24 cellular contexts compared by ENCODE assay signal in the genomic region with DNA sequence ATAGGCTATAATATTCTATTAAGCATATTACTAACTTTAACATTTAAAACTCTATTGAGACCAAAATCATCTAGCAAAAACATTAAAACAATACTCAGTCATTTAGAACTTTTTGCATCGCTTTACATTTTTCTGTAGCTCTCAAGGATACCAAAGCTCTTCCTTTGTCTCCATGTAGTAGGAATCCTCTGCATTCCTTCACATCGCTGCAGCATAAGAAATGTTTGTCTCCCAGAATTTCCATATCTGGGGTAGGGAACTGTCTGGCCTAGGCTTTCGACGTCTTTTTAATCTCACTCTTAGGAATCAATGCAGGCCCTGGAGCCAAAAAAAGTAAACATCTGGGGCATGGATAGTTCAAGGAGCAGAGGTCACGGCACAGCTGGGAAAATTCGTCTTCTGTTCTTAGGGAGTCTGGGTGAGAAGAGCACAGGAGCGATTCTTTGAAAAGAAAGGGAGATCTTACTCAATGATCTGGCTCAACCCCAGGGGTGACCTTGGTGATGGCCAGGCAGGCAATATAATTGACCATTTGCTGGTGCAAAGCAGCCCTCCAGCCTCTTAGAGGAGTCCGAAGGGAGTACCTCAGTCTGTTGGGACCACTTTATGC. TPM values are rescaled to one million over a fixed set of nuclear protein-coding genes. Genes with fewer than 3 reads are reported as not detected.
A peak's percentile ranks its signal among the peaks of the same experiment; 100 is the strongest.
DNase-seq lines count a peak whose midpoint lies in the region; ATAC-seq, FAIRE-seq and TF ChIP-seq lines count a peak whose summit lies in the region.
"Had no signal": no experiment of that assay in that cellular context is flagged by ENCODE, and none has a peak within 500 bp of the region (broad histone marks: within the 10 kb centered on the region; RNA-seq: fewer than 3 reads in every experiment).

No MANE protein-coding gene starts in this region.

- H2AFZ ChIP-seq in H1 (ENCODE audit: low read length): peak overlapping the region; percentile 18; the same call in 1 of the 2 replicates
- H2AFZ ChIP-seq in HepG2 (ENCODE audit: low read length): no peak overlapping the region

- H3K4me3 Mint-ChIP-seq in nephron progenitor cell: no peak overlapping the region
- H3K4me3 Mint-ChIP-seq: CD8-positive, alpha-beta memory T cell had no signal

- FAIRE-seq in H1 (lab: Jason Lieb, UNC): peak; percentile 13
- FAIRE-seq in HepG2 (lab: Jason Lieb, UNC): peak; percentile 8
- FAIRE-seq: G401.6, GM12892, GM18507 had no signal

- H3K4me1 ChIP-seq in HUES64 (ENCODE audit: insufficient read depth, low read length) (peaks cover 11% of the 10 kb centered on the region), H1 (replicated peaks in 1 of 4; ENCODE audit: control insufficient read depth in 3 of 4, insufficient read depth in 4 of 4, low read length in 3 of 4) (peaks cover 0 to 9% (median 0%) of the 10 kb centered on the region in 4 experiments; a peak in 1 of 7 replicates), HepG2 (ENCODE audit: insufficient read depth, low read length) (peaks cover 7% of the 10 kb centered on the region), ovary (ENCODE audit: insufficient read depth) (no peaks in the 10 kb centered on the region)

- 0 out of 2 replicates have a peak overlapping the region, but pooled peaks have one; percentile 37 for H2BK20ac ChIP-seq in H1 (ENCODE audit: low read length)

- H3K14ac ChIP-seq in H1 (ENCODE audit: insufficient read length): no peak overlapping the region

- no peaks in the 10 kb centered on the region for H3K79me1 ChIP-seq in H1 (ENCODE audit: low read depth, low read length)

- H3K79me2 ChIP-seq in H1 (ENCODE audit: control insufficient read depth in 1 of 2, insufficient read depth in 2 of 2, low read length in 2 of 2) (no peaks in the 10 kb centered on the region), HepG2 (ENCODE audit: insufficient read depth, low read length) (no peaks in the 10 kb centered on the region)

- no TSS peak for BruUV-seq in HepG2 (replicated peaks; lab: Mats Ljungman, UMichigan)

- H3K4me3 ChIP-seq in HUES64 (ENCODE audit: low read length) (no peak overlapping the region), H1 (ENCODE audit: extremely low read depth in 1 of 4, insufficient read depth in 2 of 4, low read depth in 3 of 4, low read length in 4 of 4) (no peak overlapping the region), HepG2 (replicated peaks in 1 of 3; ENCODE audit: insufficient read depth in 1 of 3, low read depth in 2 of 3, low read length in 3 of 3) (no peak overlapping the region), ovary (no peak overlapping the region)

- H2BK15ac ChIP-seq in H1 (ENCODE audit: low read length): no peak overlapping the region

- no peaks in the 10 kb centered on the region for H3K36me3 Mint-ChIP-seq in nephron progenitor cell (ENCODE audit: low read depth)
- H3K36me3 Mint-ChIP-seq: CD8-positive, alpha-beta memory T cell had no signal

- TF ChIP-seq EP300 in H1 (IDR thresholded peaks at IDR 0.05; ENCODE audit: borderline replicate concordance in 1 of 2, low read depth in 2 of 2, low read length in 2 of 2) (no peak), HepG2 (IDR thresholded peaks at IDR 0.05; ENCODE audit: low read depth in 2 of 2, low read length in 2 of 2) (no peak), HepG2 (CRISPR knock-in tag; IDR thresholded peaks at IDR 0.05; ENCODE audit: borderline replicate concordance) (no peak), ovary (IDR thresholded peaks at IDR 0.05) (no peak)

- WGBS in HUES64: 74% methylated on average over 8 of the region's 8 CpGs
- 60% methylated on average over 8 of the region's 8 CpGs; no CpG with 5 or more reads in 1 of the 2 experiments for WGBS in H1 (ENCODE audit: extremely low coverage in 1 of 2, insufficient coverage in 1 of 2, insufficient read length in 1 of 2, insufficient replicate concordance in 2 of 2, low coverage in 1 of 2, low lambda C conversion rate in 2 of 2, missing lambda C conversion rate in 1 of 2), 2 experiments
- WGBS in HepG2 (ENCODE audit: low lambda C conversion rate): 25% methylated on average over 8 of the region's 8 CpGs
- WGBS in ovary, 3 donors: 10 to 17% (median 13%) methylated on average over 8 of the region's 8 CpGs

- peaks cover 9% of the 10 kb centered on the region for H3K9me3 Mint-ChIP-seq in nephron progenitor cell

- H3K23ac ChIP-seq in H1 (ENCODE audit: insufficient read length): no peak overlapping the region

- POLR2A ChIA-PET in H1 (lab: Charles Lee; ENCODE audit: partially characterized antibody) (no interaction called here), HepG2 (lab: Yijun Ruan, JAX) (no interaction called here)

- H3K9ac ChIP-seq in HUES64 (ENCODE audit: low read depth, low read length) (no peak overlapping the region), H1 (replicated peaks in 1 of 4; ENCODE audit: extremely low read depth in 1 of 4, low read depth in 3 of 4, low read length in 3 of 4) (no peak overlapping the region), HepG2 (ENCODE audit: insufficient read depth, low read depth, low read length) (no peak overlapping the region)
- H3K9ac ChIP-seq: KMS-11 had no signal

- H3K56ac ChIP-seq in H1 (replicated peaks; ENCODE audit: insufficient read length, low read depth, low read length): no peak overlapping the region

- no peak for TF ChIP-seq RAD21 in H1 (IDR thresholded peaks at IDR 0.05 in 1 of 2, conservative IDR thresholded peaks at IDR 0.05 in 1 of 2; ENCODE audit: low read depth in 2 of 2, low read length in 2 of 2)
- TF ChIP-seq RAD21 in HepG2 (CRISPR knock-in tag; IDR thresholded peaks at IDR 0.05): no peak

- H4K20me1 ChIP-seq in H1 (replicated peaks in 1 of 2; ENCODE audit: control insufficient read depth in 1 of 2, insufficient read depth in 2 of 2, low read length in 2 of 2) (no peaks in the 10 kb centered on the region), HepG2 (ENCODE audit: insufficient read depth, low read length) (no peaks in the 10 kb centered on the region)

- no peak overlapping the region for H2AK5ac ChIP-seq in H1 (ENCODE audit: low read depth, low read length)

- intact Hi-C loops in HepG2 (cut with micrococcal nuclease; ENCODE audit: unreplicated experiment) (no loop called here), ovary (cut with DNase I) (no loop called here)

- H3K27me3 ChIP-seq in HUES64 (ENCODE audit: insufficient read depth, low read length) (no peaks in the 10 kb centered on the region), H1 (replicated peaks in 1 of 4; ENCODE audit: control insufficient read depth in 3 of 4, extremely low read depth in 1 of 4, insufficient read depth in 3 of 4, low read length in 3 of 4) (no peaks in the 10 kb centered on the region), HepG2 (ENCODE audit: control insufficient read depth in 1 of 2, insufficient read depth in 2 of 2, low read length in 2 of 2) (no peaks in the 10 kb centered on the region), ovary (no peaks in the 10 kb centered on the region)

- no peaks in the 10 kb centered on the region for H3K27me3 Mint-ChIP-seq in nephron progenitor cell (ENCODE audit: low read depth, poor library complexity)

- H3K27ac ChIP-seq in HUES64 (ENCODE audit: low read depth, low read length): 0 out of 2 replicates have a peak overlapping the region, but pooled peaks have one; percentile 9
- no peak overlapping the region for H3K27ac ChIP-seq in H1 (ENCODE audit: low read depth, low read length)
- H3K27ac ChIP-seq in HepG2 (ENCODE audit: extremely low read length, insufficient read depth, low read length): no peak overlapping the region
- no peak overlapping the region for H3K27ac ChIP-seq in ovary
- H3K27ac ChIP-seq: KMS-11 had no signal

- H3K9me3 ChIP-seq in HUES64 (ENCODE audit: insufficient read depth, low read depth, low read length) (no peaks in the 10 kb centered on the region), H1 (ENCODE audit: insufficient read depth in 2 of 2, low read depth in 1 of 2, low read length in 1 of 2) (peaks cover 0 to 6% of the 10 kb centered on the region in 2 experiments; a peak in 1 of 4 replicates), HepG2 (ENCODE audit: low read length) (peaks cover 14% of the 10 kb centered on the region; the same call in 1 of the 2 replicates), ovary (no peaks in the 10 kb centered on the region)

- no peak overlapping the region; the same call in 1 of the 2 replicates for H3K18ac ChIP-seq in H1 (ENCODE audit: extremely low read depth, low read length)

- no peak overlapping the region for H4K91ac ChIP-seq in H1 (replicated peaks; ENCODE audit: insufficient read length, low read length)

- ATAC-seq in HepG2 (peak; percentile 56), GM18511 (IDR thresholded peaks at IDR 0.05; ENCODE audit: unreplicated experiment) (no peak), HG02759 (IDR thresholded peaks at IDR 0.05; ENCODE audit: unreplicated experiment) (no peak)
- ATAC-seq: Panc1 had no signal

- no peak overlapping the region for H2BK120ac ChIP-seq in H1 (replicated peaks; ENCODE audit: low read depth, low read length)

- H3K4me2 ChIP-seq in H1 (ENCODE audit: insufficient read depth in 1 of 2, low read depth in 2 of 2, low read length in 2 of 2) (no peak overlapping the region), HepG2 (ENCODE audit: low read depth, low read length) (no peak overlapping the region)
- H3K4me2 ChIP-seq: KMS-11 had no signal

- TF ChIP-seq CTCF in H1 (IDR thresholded peaks at IDR 0.05; ENCODE audit: control extremely low read depth in 1 of 3, insufficient read depth in 1 of 3, low read depth in 1 of 3, low read length in 3 of 3) (no peak), HepG2 (CRISPR knock-in tag; IDR thresholded peaks at IDR 0.05) (no peak), ovary (IDR thresholded peaks at IDR 0.05) (no peak), nephron progenitor cell (IDR thresholded peaks at IDR 0.05) (no peak)

- no peak overlapping the region for H2BK5ac ChIP-seq in H1 (ENCODE audit: low read depth, low read length)

- no peak overlapping the region for H4K8ac ChIP-seq in H1 (ENCODE audit: extremely low read depth, insufficient read depth, low read length)

- no peaks in the 10 kb centered on the region for H3K23me2 ChIP-seq in H1 (ENCODE audit: low read depth, low read length)

- H3K36me3 ChIP-seq in HUES64 (ENCODE audit: insufficient read depth, low read length): no peaks in the 10 kb centered on the region
- no peaks in the 10 kb centered on the region for H3K36me3 ChIP-seq in H1 (ENCODE audit: control insufficient read depth in 2 of 4, insufficient read depth in 4 of 4, low read length in 3 of 4)
- H3K36me3 ChIP-seq in HepG2 (replicated peaks in 1 of 2; ENCODE audit: control insufficient read depth in 1 of 2, insufficient read depth in 2 of 2, low read length in 2 of 2): no peaks in the 10 kb centered on the region
- no peaks in the 10 kb centered on the region for H3K36me3 ChIP-seq in ovary

- in situ Hi-C loops in HepG2 (cut with HindIII; ENCODE audit: extremely low pct_ligation_motif_present, low pct_unique_long_range_greater_than_20kb): no loop called here

- H3K4ac ChIP-seq in H1 (replicated peaks; ENCODE audit: insufficient read length, low read depth, low read length): no peak overlapping the region

- DNase-seq in H1 (ENCODE audit: low read depth in 1 of 2, low spot score in 2 of 2): no peak
- DNase-seq in HepG2 (ENCODE audit: low spot score): no peak
- peak; percentile 29 to 76 (median 40) for DNase-seq in ovary
- DNase-seq in dedifferentiated amniotic fluid mesenchymal stem cell (ENCODE audit: extremely low spot score): no peak
- DNase-seq in nephron progenitor cell: no peak
- DNase-seq: AML-193; C1 segment of cervical spinal cord; Calu3; CD8-positive, alpha-beta memory T cell; NCI-H1092 treated with DMSO at 0.1 percent for 48 hours; NCI-H1436 treated with DMSO at 0.1 percent for 48 hours; NCI-H2081; NCI-H2171; NCI-H524 treated with DMSO at 0.1 percent for 48 hours; NCI-H82; SIG-M5 had no signal

- CTCF ChIA-PET in H1 (lab: Charles Lee; ENCODE audit: partially characterized antibody): interaction anchor here (1.0 to 1.6 kb wide), 2 partner anchors 11 to 46 kb away, joined by 3 read pairs; no protein-coding TSS in a partner anchor
- CTCF ChIA-PET in HepG2 (lab: Yijun Ruan, JAX; ENCODE audit: low intra/inter-chr PET ratio, low total read pairs): no interaction called here

- H4K5ac ChIP-seq in H1 (ENCODE audit: insufficient read length, low read depth, low read length): no peak overlapping the region

- TF ChIP-seq POLR2A in H1 (IDR thresholded peaks at IDR 0.05; ENCODE audit: control extremely low read depth in 1 of 2, low read depth in 2 of 2, low read length in 2 of 2) (no peak), HepG2 (IDR thresholded peaks at IDR 0.05; ENCODE audit: insufficient read depth in 1 of 2, low read depth in 2 of 2, low read length in 2 of 2) (no peak), ovary (IDR thresholded peaks at IDR 0.05) (no peak)

- H2BK12ac ChIP-seq in H1 (ENCODE audit: low read depth, low read length): no peak overlapping the region

- H3K4me1 Mint-ChIP-seq in nephron progenitor cell: peaks cover 6% of the 10 kb centered on the region
- H3K4me1 Mint-ChIP-seq: CD8-positive, alpha-beta memory T cell had no signal

- H3K27ac Mint-ChIP-seq in nephron progenitor cell: no peak overlapping the region
- H3K27ac Mint-ChIP-seq: CD8-positive, alpha-beta memory T cell had no signal

RNA-seq across cellular contexts. Expression of gene RAI14, which starts 23.2 kb away (rescaled TPM):
- 61.6 TPM for polyA plus RNA-seq in HUES64 (2013, experiment 1 of 2)
- polyA plus RNA-seq in HUES64 (2013, experiment 2 of 2): 57.2 TPM
- total RNA-seq in H1 (2021; fragmentation: NEBNext Ultra II Directional; extraction: Animal tissue kit (Norgen Biotek cat#: 25700)): 210 and 216 TPM in 2 replicates
- polyA plus RNA-seq in H1 (2011; rRNA removed) (48.4 and 54.7 TPM in 2 replicates), HepG2 (2011; rRNA removed) (12.3 and 12.6 TPM in 2 replicates), ovary (10 to 100 TPM in 1 of 2 donors, 1 to 10 TPM in 1; 8.2 to 24.6 TPM)
- polyA plus RNA-seq in H1 (2011; cell fraction: cytosol; rRNA removed): 85.7 TPM
- 309 TPM for polyA plus RNA-seq in H1 (2011; cell fraction: nucleus; rRNA removed)
- 92.2 to 129 TPM (median 115 TPM) in 4 replicates for polyA plus RNA-seq in H1 (2012, experiment 1 of 2)
- polyA plus RNA-seq in H1 (2012, experiment 2 of 2): 5.2 TPM
- polyA plus RNA-seq in H1 (2013, experiment 1 of 2): 122 TPM
- 118 TPM for polyA plus RNA-seq in H1 (2013, experiment 2 of 2)
- polyA minus RNA-seq in H1 (2011; rRNA and poly(A)+ RNA removed): 477 and 553 TPM in 2 replicates
- 88.9 TPM for polyA minus RNA-seq in H1 (2011; cell fraction: cytosol; rRNA and poly(A)+ RNA removed)
- 219 TPM for polyA minus RNA-seq in H1 (2011; cell fraction: nucleus; rRNA and poly(A)+ RNA removed)
- total RNA-seq in HepG2 (2016; rRNA removed; fragmentation: Illumina TruSeq; extraction: Trizol) (18.2 and 26.6 TPM in 2 replicates), ovary (10 to 100 TPM; 15.4 to 36.1 (median 27.9) TPM)
- total RNA-seq in HepG2 (2016; cell fraction: cytosol; rRNA removed; fragmentation: Illumina TruSeq; extraction: Trizol; ENCODE audit: low read depth): 2.0 and 2.7 TPM in 2 replicates
- 18.6 and 25.3 TPM in 2 replicates for total RNA-seq in HepG2 (2016; cell fraction: insoluble cytoplasmic fraction; rRNA removed; fragmentation: Illumina TruSeq; extraction: Trizol)
- total RNA-seq in HepG2 (2016; cell fraction: membrane; rRNA removed; fragmentation: Illumina TruSeq; extraction: Trizol): 10.1 and 10.7 TPM in 2 replicates
- total RNA-seq in HepG2 (2016; cell fraction: nucleus; rRNA removed; fragmentation: Illumina TruSeq; extraction: Trizol): 12.7 and 16.1 TPM in 2 replicates
- polyA plus RNA-seq in HepG2 (2011; cell fraction: cytosol; rRNA removed): 8.2 and 17.6 TPM in 2 replicates
- polyA plus RNA-seq in HepG2 (2011; cell fraction: nucleus; rRNA removed): 9.7 and 9.9 TPM in 2 replicates
- 9.8 and 13.8 TPM in 2 replicates for polyA plus RNA-seq in HepG2 (2012)
- 2.3 and 2.9 TPM in 2 replicates for polyA plus RNA-seq in HepG2 (2016; cell fraction: cytosol; fragmentation: Illumina TruSeq; extraction: Trizol; ENCODE audit: low read depth)
- 21.5 and 21.9 TPM in 2 replicates for polyA plus RNA-seq in HepG2 (2016; cell fraction: insoluble cytoplasmic fraction; fragmentation: Illumina TruSeq; extraction: Trizol; ENCODE audit: low read depth)
- polyA plus RNA-seq in HepG2 (2016; cell fraction: membrane; fragmentation: Illumina TruSeq; extraction: Trizol; ENCODE audit: low read depth): 4.3 and 5.3 TPM in 2 replicates
- 12.4 and 16.3 TPM in 2 replicates for polyA plus RNA-seq in HepG2 (2016; cell fraction: nucleus; fragmentation: Illumina TruSeq; extraction: Trizol; ENCODE audit: insufficient read depth, low read depth)
- polyA minus RNA-seq in HepG2 (2011; rRNA and poly(A)+ RNA removed; ENCODE audit: low replicate concordance): 23.8 and 42.0 TPM in 2 replicates
- polyA minus RNA-seq in HepG2 (2011; cell fraction: cytosol; rRNA and poly(A)+ RNA removed): 5.7 and 14.3 TPM in 2 replicates
- 13.2 and 14.3 TPM in 2 replicates for polyA minus RNA-seq in HepG2 (2011; cell fraction: nucleus; rRNA and poly(A)+ RNA removed)

Comparison
In these comparisons a context has a peak if more than half of its experiments do, and no peak if none do; other contexts are left out.
1. DNase-seq: peak in ovary (5 of 5); none in H1 (0 of 2), HepG2 (single experiment), dedifferentiated amniotic fluid mesenchymal stem cell (single experiment) and nephron progenitor cell (single experiment).